ENCODE assay signal across 1 cellular context in genomic region chr19:10270616-10271394, GRCh38.
A peak's percentile ranks its signal among the peaks of the same experiment; 100 is the strongest.
TF ChIP-seq lines count a peak whose summit lies in the region.

TSS of gene ICAM1 (plus strand) at chr19:10271120. CDS start at chr19:10271160, 40 bp downstream.

TF ChIP-seq in H1, 55 proteins besides CTCF, POLR2A, EP300 and RAD21 (continued from another document):
- no peak for TF ChIP-seq CHD7 (IDR thresholded peaks at IDR 0.05; ENCODE audit: insufficient replicate concordance, low read length)
- peak; percentile 24 for TF ChIP-seq ASH2L (IDR thresholded peaks at IDR 0.05; ENCODE audit: low read length)
- no peak for TF ChIP-seq EGR1 (IDR thresholded peaks at IDR 0.05; ENCODE audit: borderline replicate concordance, low read depth, low read length)
- TF ChIP-seq RFX5 (IDR thresholded peaks at IDR 0.05; ENCODE audit: borderline replicate concordance, low read depth, low read length), result no peak
- TF ChIP-seq SP1 (IDR thresholded peaks at IDR 0.05; ENCODE audit: low read depth, low read length), result no peak
- TF ChIP-seq MAX (IDR thresholded peaks at IDR 0.05), result peak; percentile 88
- TF ChIP-seq GABPA (IDR thresholded peaks at IDR 0.05; ENCODE audit: borderline replicate concordance, insufficient read depth, low read length), result peak; percentile 45; the same call in 1 of the 2 replicates
- no peak for TF ChIP-seq RNF2 (IDR thresholded peaks at IDR 0.05; ENCODE audit: borderline replicate concordance, low read depth, low read length, missing control alignments, poor library complexity, severe bottlenecking)
- TF ChIP-seq EZH2 (IDR thresholded peaks at IDR 0.05; ENCODE audit: low read depth, low read length, severe bottlenecking), result peak; percentile 36
- TF ChIP-seq BRCA1 (IDR thresholded peaks at IDR 0.05; ENCODE audit: low read depth, low read length), result no peak
- TF ChIP-seq BCL11A (IDR thresholded peaks at IDR 0.05; ENCODE audit: low read depth in 2 of 2, low read length in 2 of 2), result no peak
- no peak for TF ChIP-seq CHD2 (IDR thresholded peaks at IDR 0.05; ENCODE audit: low read length)
- peak; percentile 67; the same call in 1 of the 2 replicates for TF ChIP-seq POLR2AphosphoS5 (IDR thresholded peaks at IDR 0.05; ENCODE audit: low read depth, low read length)
- no peak for TF ChIP-seq KDM5A (IDR thresholded peaks at IDR 0.05; ENCODE audit: low read length)
- TF ChIP-seq KDM1A (IDR thresholded peaks at IDR 0.05; ENCODE audit: borderline replicate concordance, low read length), result peak; percentile 77; the same call in 1 of the 2 replicates
- peak; percentile 1; the same call in 1 of the 2 replicates for TF ChIP-seq SUZ12 (IDR thresholded peaks at IDR 0.05; ENCODE audit: low read length)
- TF ChIP-seq SP4 (IDR thresholded peaks at IDR 0.05; ENCODE audit: low read length), result no peak
- no peak for TF ChIP-seq TCF12 (IDR thresholded peaks at IDR 0.05; ENCODE audit: low read depth, low read length)
- TF ChIP-seq CBX8 (IDR thresholded peaks at IDR 0.05; ENCODE audit: borderline replicate concordance, low read depth, low read length), result no peak
- TF ChIP-seq ATF3 (IDR thresholded peaks at IDR 0.05; ENCODE audit: insufficient read depth, low read depth, low read length), result no peak
- TF ChIP-seq SIX5 (IDR thresholded peaks at IDR 0.05; ENCODE audit: low read depth, low read length), result no peak
- no peak for TF ChIP-seq SIN3A (conservative IDR thresholded peaks at IDR 0.05 in 1 of 2, IDR thresholded peaks at IDR 0.05 in 1 of 2; ENCODE audit: low read depth in 1 of 2, low read length in 2 of 2)
- no peak for TF ChIP-seq NRF1 (IDR thresholded peaks at IDR 0.05; ENCODE audit: low read depth, low read length)
- no peak for TF ChIP-seq BACH1 (IDR thresholded peaks at IDR 0.05; ENCODE audit: low read length)
- TF ChIP-seq JUND (IDR thresholded peaks at IDR 0.05; ENCODE audit: low read length), result no peak
- TF ChIP-seq USF2 (IDR thresholded peaks at IDR 0.05; ENCODE audit: low read length), result no peak
- TF ChIP-seq CEBPB (IDR thresholded peaks at IDR 0.05; ENCODE audit: low read depth, low read length), result no peak
- TF ChIP-seq HDAC2 (IDR thresholded peaks at IDR 0.05; ENCODE audit: borderline replicate concordance in 1 of 2, low read depth in 2 of 2, low read length in 2 of 2), result peak in 1 of 2 experiments; percentile 48; a peak in 1 of 4 replicates
- no peak for TF ChIP-seq TAF7 (optimal IDR thresholded peaks at IDR 0.05; ENCODE audit: borderline replicate concordance, low read depth, low read length)
- peak; percentile 89 for TF ChIP-seq E2F6 (IDR thresholded peaks at IDR 0.05)
- no peak for TF ChIP-seq JUN (IDR thresholded peaks at IDR 0.05; ENCODE audit: low read depth, low read length)
- TF ChIP-seq FOSL1 (IDR thresholded peaks at IDR 0.05; ENCODE audit: insufficient read depth, low read depth, low read length), result no peak
- no peak for TF ChIP-seq GTF2F1 (IDR thresholded peaks at IDR 0.05; ENCODE audit: borderline replicate concordance, low read depth, low read length)
- TF ChIP-seq CBX5 (IDR thresholded peaks at IDR 0.05; ENCODE audit: low read depth, low read length), result no peak
- TF ChIP-seq RBBP5 (IDR thresholded peaks at IDR 0.05; ENCODE audit: borderline replicate concordance, low read depth, low read length), result peak; percentile 82
- TF ChIP-seq CHD1 (IDR thresholded peaks at IDR 0.05; ENCODE audit: low read depth, low read length), result no peak
- no peak for TF ChIP-seq SIRT6 (IDR thresholded peaks at IDR 0.05; ENCODE audit: low read length)
- TF ChIP-seq ATF2 (IDR thresholded peaks at IDR 0.05; ENCODE audit: low read length), result no peak
- TF ChIP-seq PHF8 (conservative IDR thresholded peaks at IDR 0.05; ENCODE audit: low read depth, low read length), result no peak
- TF ChIP-seq YY1 (IDR thresholded peaks at IDR 0.05; ENCODE audit: low read depth, low read length), result no peak
- TF ChIP-seq SRF (IDR thresholded peaks at IDR 0.05; ENCODE audit: low read depth, low read length), result no peak
- no peak for TF ChIP-seq CTBP2 (IDR thresholded peaks at IDR 0.05; ENCODE audit: borderline replicate concordance, insufficient read depth, insufficient read length, low read length)
- no peak for TF ChIP-seq SP2 (IDR thresholded peaks at IDR 0.05; ENCODE audit: low read length)
- no peak for TF ChIP-seq HDAC6 (IDR thresholded peaks at IDR 0.05; ENCODE audit: low read depth, low read length)
- TF ChIP-seq TBP (IDR thresholded peaks at IDR 0.05; ENCODE audit: low read depth, low read length), result no peak; the same call in 1 of the 2 replicates
- TF ChIP-seq KDM4A (IDR thresholded peaks at IDR 0.05; ENCODE audit: low read depth, low read length, severe bottlenecking), result peak; percentile 44
- no peak for TF ChIP-seq CREB1 (IDR thresholded peaks at IDR 0.05)
- TF ChIP-seq TAF1 (IDR thresholded peaks at IDR 0.05; ENCODE audit: low read depth, low read length), result peak; percentile 59
- TF ChIP-seq MAFK (IDR thresholded peaks at IDR 0.05; ENCODE audit: low read depth, low read length), result no peak
- TF ChIP-seq RXRA (IDR thresholded peaks at IDR 0.05; ENCODE audit: insufficient read depth, low read depth, low read length), result no peak
